1 cellular context compared by ENCODE assay signal in the genomic region with DNA sequence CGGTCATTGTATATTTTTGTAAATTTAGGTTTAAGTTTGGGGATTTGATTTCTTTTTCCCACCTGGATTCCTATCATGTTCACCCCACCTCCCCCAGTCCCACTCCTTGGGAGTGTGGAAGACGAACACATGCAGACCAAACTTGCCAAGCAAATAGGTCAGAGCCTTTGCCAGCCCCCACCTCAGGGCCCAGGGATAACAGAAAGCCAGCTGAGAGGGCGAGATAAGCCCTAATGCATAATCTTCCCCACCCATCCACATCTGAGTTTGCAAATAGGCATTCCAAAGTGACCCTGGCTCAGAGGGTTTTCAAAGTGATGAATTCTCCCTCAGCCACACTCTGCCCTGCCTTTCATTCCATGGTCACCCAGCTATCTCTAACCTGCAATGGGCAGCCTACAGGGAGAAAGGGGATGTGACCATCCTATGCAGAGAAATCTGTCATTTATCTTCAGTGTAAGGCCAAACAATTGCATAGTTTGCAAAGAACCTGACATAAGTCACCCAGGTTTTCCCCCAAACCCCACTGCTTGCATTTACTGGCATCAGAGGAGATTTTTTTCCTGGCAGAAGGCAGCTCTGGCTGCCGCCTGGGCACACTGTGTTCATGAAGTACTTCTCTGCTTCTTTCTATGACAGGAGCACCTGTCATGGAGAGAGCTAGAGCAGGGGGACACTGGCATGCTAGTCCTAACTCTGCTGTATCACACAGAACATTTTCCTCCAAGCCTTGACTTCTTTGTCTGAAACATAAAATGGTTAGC.
TF ChIP-seq lines count a peak whose summit lies in the region.

No MANE protein-coding gene starts in this region.

TF ChIP-seq in K562, 482 proteins besides CTCF, POLR2A, EP300 and RAD21 (continued from another document and continues in another):
- TF ChIP-seq, protein P1, sequence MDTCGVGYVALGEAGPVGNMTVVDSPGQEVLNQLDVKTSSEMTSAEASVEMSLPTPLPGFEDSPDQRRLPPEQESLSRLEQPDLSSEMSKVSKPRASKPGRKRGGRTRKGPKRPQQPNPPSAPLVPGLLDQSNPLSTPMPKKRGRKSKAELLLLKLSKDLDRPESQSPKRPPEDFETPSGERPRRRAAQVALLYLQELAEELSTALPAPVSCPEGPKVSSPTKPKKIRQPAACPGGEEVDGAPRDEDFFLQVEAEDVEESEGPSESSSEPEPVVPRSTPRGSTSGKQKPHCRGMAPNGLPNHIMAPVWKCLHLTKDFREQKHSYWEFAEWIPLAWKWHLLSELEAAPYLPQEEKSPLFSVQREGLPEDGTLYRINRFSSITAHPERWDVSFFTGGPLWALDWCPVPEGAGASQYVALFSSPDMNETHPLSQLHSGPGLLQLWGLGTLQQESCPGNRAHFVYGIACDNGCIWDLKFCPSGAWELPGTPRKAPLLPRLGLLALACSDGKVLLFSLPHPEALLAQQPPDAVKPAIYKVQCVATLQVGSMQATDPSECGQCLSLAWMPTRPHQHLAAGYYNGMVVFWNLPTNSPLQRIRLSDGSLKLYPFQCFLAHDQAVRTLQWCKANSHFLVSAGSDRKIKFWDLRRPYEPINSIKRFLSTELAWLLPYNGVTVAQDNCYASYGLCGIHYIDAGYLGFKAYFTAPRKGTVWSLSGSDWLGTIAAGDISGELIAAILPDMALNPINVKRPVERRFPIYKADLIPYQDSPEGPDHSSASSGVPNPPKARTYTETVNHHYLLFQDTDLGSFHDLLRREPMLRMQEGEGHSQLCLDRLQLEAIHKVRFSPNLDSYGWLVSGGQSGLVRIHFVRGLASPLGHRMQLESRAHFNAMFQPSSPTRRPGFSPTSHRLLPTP (IDR thresholded peaks at IDR 0.05; ENCODE audit: borderline replicate concordance, extremely low read depth, insufficient read length): no peak
- peak; percentile 74 for TF ChIP-seq TOE1 (IDR thresholded peaks at IDR 0.05; ENCODE audit: borderline replicate concordance)
- TF ChIP-seq TOE1 (CRISPR knock-in tag; IDR thresholded peaks at IDR 0.05; ENCODE audit: borderline replicate concordance, low read depth): no peak
- TF ChIP-seq ZBTB5 (IDR thresholded peaks at IDR 0.05): no peak
- TF ChIP-seq, protein P2, sequence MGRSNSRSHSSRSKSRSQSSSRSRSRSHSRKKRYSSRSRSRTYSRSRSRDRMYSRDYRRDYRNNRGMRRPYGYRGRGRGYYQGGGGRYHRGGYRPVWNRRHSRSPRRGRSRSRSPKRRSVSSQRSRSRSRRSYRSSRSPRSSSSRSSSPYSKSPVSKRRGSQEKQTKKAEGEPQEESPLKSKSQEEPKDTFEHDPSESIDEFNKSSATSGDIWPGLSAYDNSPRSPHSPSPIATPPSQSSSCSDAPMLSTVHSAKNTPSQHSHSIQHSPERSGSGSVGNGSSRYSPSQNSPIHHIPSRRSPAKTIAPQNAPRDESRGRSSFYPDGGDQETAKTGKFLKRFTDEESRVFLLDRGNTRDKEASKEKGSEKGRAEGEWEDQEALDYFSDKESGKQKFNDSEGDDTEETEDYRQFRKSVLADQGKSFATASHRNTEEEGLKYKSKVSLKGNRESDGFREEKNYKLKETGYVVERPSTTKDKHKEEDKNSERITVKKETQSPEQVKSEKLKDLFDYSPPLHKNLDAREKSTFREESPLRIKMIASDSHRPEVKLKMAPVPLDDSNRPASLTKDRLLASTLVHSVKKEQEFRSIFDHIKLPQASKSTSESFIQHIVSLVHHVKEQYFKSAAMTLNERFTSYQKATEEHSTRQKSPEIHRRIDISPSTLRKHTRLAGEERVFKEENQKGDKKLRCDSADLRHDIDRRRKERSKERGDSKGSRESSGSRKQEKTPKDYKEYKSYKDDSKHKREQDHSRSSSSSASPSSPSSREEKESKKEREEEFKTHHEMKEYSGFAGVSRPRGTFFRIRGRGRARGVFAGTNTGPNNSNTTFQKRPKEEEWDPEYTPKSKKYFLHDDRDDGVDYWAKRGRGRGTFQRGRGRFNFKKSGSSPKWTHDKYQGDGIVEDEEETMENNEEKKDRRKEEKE (IDR thresholded peaks at IDR 0.05; ENCODE audit: borderline replicate concordance in 1 of 2, control insufficient read depth in 1 of 2, low read depth in 2 of 2, low read length in 1 of 2): 0 out of 4 replicates have a peak, but pooled peaks of 1 of the 2 experiments have one; percentile 30
- TF ChIP-seq TRIM24 (IDR thresholded peaks at IDR 0.05): peak; percentile 93 to 95
- TF ChIP-seq SMAD1 (IDR thresholded peaks at IDR 0.05; ENCODE audit: low read depth, low read length, partially characterized antibody): peak; percentile 86
- peak; percentile 63; the same call in 1 of the 2 replicates for TF ChIP-seq HMBOX1 (IDR thresholded peaks at IDR 0.05)
- no peak for TF ChIP-seq TGIF2 (CRISPR knock-in tag; IDR thresholded peaks at IDR 0.05)
- TF ChIP-seq ZNF253 (CRISPR knock-in tag; conservative IDR thresholded peaks at IDR 0.05): no peak
- no peak for TF ChIP-seq RBM34 (IDR thresholded peaks at IDR 0.05; ENCODE audit: borderline replicate concordance, insufficient read depth, low read length)
- TF ChIP-seq ZBTB8A (IDR thresholded peaks at IDR 0.05; ENCODE audit: partially characterized antibody): no peak
- TF ChIP-seq HNRNPL (IDR thresholded peaks at IDR 0.05; ENCODE audit: low read depth, low read length): no peak
- TF ChIP-seq XRCC5 (IDR thresholded peaks at IDR 0.05; ENCODE audit: low read depth, low read length): 0 out of 2 replicates have a peak, but pooled peaks have one; percentile 71
- peak; percentile 87 for TF ChIP-seq ZBED1 (IDR thresholded peaks at IDR 0.05)
- no peak for TF ChIP-seq HNRNPLL (IDR thresholded peaks at IDR 0.05; ENCODE audit: low read depth, low read length, poor library complexity, severe bottlenecking)
- no peak for TF ChIP-seq NUFIP1 (IDR thresholded peaks at IDR 0.05; ENCODE audit: partially characterized antibody)
- TF ChIP-seq, protein P3, sequence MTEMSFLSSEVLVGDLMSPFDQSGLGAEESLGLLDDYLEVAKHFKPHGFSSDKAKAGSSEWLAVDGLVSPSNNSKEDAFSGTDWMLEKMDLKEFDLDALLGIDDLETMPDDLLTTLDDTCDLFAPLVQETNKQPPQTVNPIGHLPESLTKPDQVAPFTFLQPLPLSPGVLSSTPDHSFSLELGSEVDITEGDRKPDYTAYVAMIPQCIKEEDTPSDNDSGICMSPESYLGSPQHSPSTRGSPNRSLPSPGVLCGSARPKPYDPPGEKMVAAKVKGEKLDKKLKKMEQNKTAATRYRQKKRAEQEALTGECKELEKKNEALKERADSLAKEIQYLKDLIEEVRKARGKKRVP (CRISPR knock-in tag; IDR thresholded peaks at IDR 0.05): 0 out of 2 replicates have a peak, but pooled peaks have one; percentile 54
- TF ChIP-seq HNRNPK (IDR thresholded peaks at IDR 0.05; ENCODE audit: low read depth, low read length, poor library complexity, severe bottlenecking): no peak
- TF ChIP-seq MXI1 (IDR thresholded peaks at IDR 0.05; ENCODE audit: low read depth, low read length): peak; percentile 66; the same call in 1 of the 2 replicates
- TF ChIP-seq BDP1 (IDR thresholded peaks at IDR 0.05; ENCODE audit: insufficient read depth, insufficient read length): no peak
- TF ChIP-seq KLF16 (IDR thresholded peaks at IDR 0.05): peak; percentile 95
- peak; percentile 99 for TF ChIP-seq SMARCA4 (IDR thresholded peaks at IDR 0.05)
- peak; percentile 44; the same call in 1 of the 2 replicates for TF ChIP-seq BHLHE40 (IDR thresholded peaks at IDR 0.05; ENCODE audit: low read length)
- peak; percentile 97 for TF ChIP-seq TFAP4 (CRISPR knock-in tag; IDR thresholded peaks at IDR 0.05; ENCODE audit: borderline replicate concordance)
- no peak for TF ChIP-seq ZNF12 (CRISPR knock-in tag; IDR thresholded peaks at IDR 0.05)
- TF ChIP-seq, protein P4, sequence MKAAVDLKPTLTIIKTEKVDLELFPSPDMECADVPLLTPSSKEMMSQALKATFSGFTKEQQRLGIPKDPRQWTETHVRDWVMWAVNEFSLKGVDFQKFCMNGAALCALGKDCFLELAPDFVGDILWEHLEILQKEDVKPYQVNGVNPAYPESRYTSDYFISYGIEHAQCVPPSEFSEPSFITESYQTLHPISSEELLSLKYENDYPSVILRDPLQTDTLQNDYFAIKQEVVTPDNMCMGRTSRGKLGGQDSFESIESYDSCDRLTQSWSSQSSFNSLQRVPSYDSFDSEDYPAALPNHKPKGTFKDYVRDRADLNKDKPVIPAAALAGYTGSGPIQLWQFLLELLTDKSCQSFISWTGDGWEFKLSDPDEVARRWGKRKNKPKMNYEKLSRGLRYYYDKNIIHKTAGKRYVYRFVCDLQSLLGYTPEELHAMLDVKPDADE (conservative IDR thresholded peaks at IDR 0.05; ENCODE audit: control insufficient read depth, low read depth, low read length): 0 out of 2 replicates have a peak, but pooled peaks have one; percentile 41
- TF ChIP-seq ZNF239 (CRISPR knock-in tag; IDR thresholded peaks at IDR 0.05): peak; percentile 42
- TF ChIP-seq, protein P5, sequence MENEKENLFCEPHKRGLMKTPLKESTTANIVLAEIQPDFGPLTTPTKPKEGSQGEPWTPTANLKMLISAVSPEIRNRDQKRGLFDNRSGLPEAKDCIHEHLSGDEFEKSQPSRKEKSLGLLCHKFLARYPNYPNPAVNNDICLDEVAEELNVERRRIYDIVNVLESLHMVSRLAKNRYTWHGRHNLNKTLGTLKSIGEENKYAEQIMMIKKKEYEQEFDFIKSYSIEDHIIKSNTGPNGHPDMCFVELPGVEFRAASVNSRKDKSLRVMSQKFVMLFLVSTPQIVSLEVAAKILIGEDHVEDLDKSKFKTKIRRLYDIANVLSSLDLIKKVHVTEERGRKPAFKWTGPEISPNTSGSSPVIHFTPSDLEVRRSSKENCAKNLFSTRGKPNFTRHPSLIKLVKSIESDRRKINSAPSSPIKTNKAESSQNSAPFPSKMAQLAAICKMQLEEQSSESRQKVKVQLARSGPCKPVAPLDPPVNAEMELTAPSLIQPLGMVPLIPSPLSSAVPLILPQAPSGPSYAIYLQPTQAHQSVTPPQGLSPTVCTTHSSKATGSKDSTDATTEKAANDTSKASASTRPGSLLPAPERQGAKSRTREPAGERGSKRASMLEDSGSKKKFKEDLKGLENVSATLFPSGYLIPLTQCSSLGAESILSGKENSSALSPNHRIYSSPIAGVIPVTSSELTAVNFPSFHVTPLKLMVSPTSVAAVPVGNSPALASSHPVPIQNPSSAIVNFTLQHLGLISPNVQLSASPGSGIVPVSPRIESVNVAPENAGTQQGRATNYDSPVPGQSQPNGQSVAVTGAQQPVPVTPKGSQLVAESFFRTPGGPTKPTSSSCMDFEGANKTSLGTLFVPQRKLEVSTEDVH (IDR thresholded peaks at IDR 0.05; ENCODE audit: low read depth, partially characterized antibody): no peak
- peak; percentile 95 for TF ChIP-seq HMGN3 (IDR thresholded peaks at IDR 0.05; ENCODE audit: borderline replicate concordance, extremely low read depth, insufficient read length, low read depth, low read length)
- peak; percentile 99 for TF ChIP-seq ARID1B (IDR thresholded peaks at IDR 0.05)
- TF ChIP-seq NFXL1 (CRISPR knock-in tag; IDR thresholded peaks at IDR 0.05): no peak
- peak; percentile 88; the same call in 1 of the 2 replicates for TF ChIP-seq GATAD2B (IDR thresholded peaks at IDR 0.05; ENCODE audit: borderline replicate concordance)
- TF ChIP-seq ZNF668 (CRISPR knock-in tag; IDR thresholded peaks at IDR 0.05): 0 out of 2 replicates have a peak, but pooled peaks have one; percentile 37
- no peak for TF ChIP-seq TCF7L2 (IDR thresholded peaks at IDR 0.05; ENCODE audit: low read depth, low read length)
- no peak for TF ChIP-seq KDM4B (IDR thresholded peaks at IDR 0.05; ENCODE audit: borderline replicate concordance in 2 of 2, low read depth in 1 of 2)
